In genomic region chr9:136545065-136545965, GRCh38 we compare ENCODE assay signal across 8 cellular contexts. TPM values are rescaled to one million over a fixed set of nuclear protein-coding genes. Genes with fewer than 3 reads are reported as not detected.
DNase-seq lines count a peak whose midpoint lies in the region; ATAC-seq and TF ChIP-seq lines count a peak whose summit lies in the region.

No MANE protein-coding gene starts in this region.

- H3K9ac ChIP-seq in duodenal mucosa (ENCODE audit: low read depth in 1 of 2, low read length in 2 of 2) = peak overlapping the region; percentile 66 to 79

- no peaks in the 10 kb centered on the region for H3K9me3 ChIP-seq in duodenal mucosa (ENCODE audit: control insufficient read depth in 1 of 2, low read length in 2 of 2)
- H3K9me3 ChIP-seq in naive thymus-derived CD4-positive, alpha-beta T cell (ENCODE audit: control insufficient read depth in 2 of 3, low read length in 3 of 3) = no peaks in the 10 kb centered on the region

- no peaks in the 10 kb centered on the region for H3K27me3 ChIP-seq in duodenal mucosa (ENCODE audit: control insufficient read depth in 1 of 2, insufficient read depth in 2 of 2, low read length in 2 of 2)
- H3K27me3 ChIP-seq in naive thymus-derived CD4-positive, alpha-beta T cell (ENCODE audit: control insufficient read depth in 2 of 2, insufficient read depth in 2 of 2, low read length in 2 of 2) = no peaks in the 10 kb centered on the region

- H3K4me1 ChIP-seq in duodenal mucosa (ENCODE audit: control insufficient read depth in 1 of 2, insufficient read depth in 2 of 2, low read length in 2 of 2) = peaks cover 44 to 63% of the 10 kb centered on the region in 2 donors
- peaks cover 24 to 33% of the 10 kb centered on the region in 2 donors for H3K4me1 ChIP-seq in naive thymus-derived CD4-positive, alpha-beta T cell (ENCODE audit: control insufficient read depth in 2 of 2, insufficient read depth in 2 of 2, low read length in 2 of 2)

- DNase-seq in NOMO-1 treated with DMSO at 0.1 percent for 48 hours (lab: John Stamatoyannopoulos, UW; ENCODE audit: unreplicated experiment) = peak; percentile 17
- no peak for DNase-seq in NOMO-1 treated with dmso at 0.1 percent for 144 hours (lab: John Stamatoyannopoulos, UW; ENCODE audit: unreplicated experiment)
- peak; percentile 91 for DNase-seq in activated CD4-positive, alpha-beta T cell treated with anti-CD3 and anti-CD28 coated beads, Interleukin-2, amount 10 ng/mL, durations not matched to agents 24 days and 14 days
- DNase-seq in naive thymus-derived CD4-positive, alpha-beta T cell = peak; percentile 25 to 79 (median 48)
- no peak for DNase-seq in type B pancreatic cell (ENCODE audit: extremely low spot score, unreplicated experiment)
- no peak for DNase-seq in NCI-H524 treated with DMSO at 0.1 percent for 48 hours (lab: John Stamatoyannopoulos, UW)

- ATAC-seq in HG03469 (IDR thresholded peaks at IDR 0.05; ENCODE audit: unreplicated experiment) = peak; percentile 22
- peak; percentile 9 for ATAC-seq in naive thymus-derived CD4-positive, alpha-beta T cell

- intact Hi-C loops in activated CD4-positive, alpha-beta T cell treated with anti-CD3 and anti-CD28 coated beads, Interleukin-2, amount 10 ng/mL, durations not matched to agents 24 days and 14 days (cut with micrococcal nuclease) = loop anchor here (5.0 to 10.0 kb wide), 2 partner anchors 89 to 133 kb away; partner anchors contain the start of genes ENTR1 and PMPCA
- intact Hi-C loops in naive thymus-derived CD4-positive, alpha-beta T cell (cut with micrococcal nuclease) = loop anchor here (1.0 to 10.0 kb wide), 9 partner anchors 12 to 677 kb away; partner anchors contain the start of genes DNLZ (in 2 of the 2), CAMSAP1 (in 1 of the 2), QSOX2 (in 1 of the 2) and RNF208 (in 1 of the 2)

- H3K36me3 Mint-ChIP-seq in activated CD4-positive, alpha-beta T cell treated with anti-CD3 and anti-CD28 coated beads, Interleukin-2, amount 10 ng/mL, durations not matched to agents 24 days and 14 days (ENCODE audit: low read depth) = peaks cover 26% of the 10 kb centered on the region
- peaks cover 0 to 5% (median 0%) of the 10 kb centered on the region in 5 donors for H3K36me3 Mint-ChIP-seq in naive thymus-derived CD4-positive, alpha-beta T cell
- H3K36me3 Mint-ChIP-seq in type B pancreatic cell = no peaks in the 10 kb centered on the region

- CTCF ChIA-PET in naive thymus-derived CD4-positive, alpha-beta T cell (lab: Charles Lee) = no interaction called here

- H3K9me3 Mint-ChIP-seq in activated CD4-positive, alpha-beta T cell treated with anti-CD3 and anti-CD28 coated beads, Interleukin-2, amount 10 ng/mL, durations not matched to agents 24 days and 14 days = no peaks in the 10 kb centered on the region
- H3K9me3 Mint-ChIP-seq in naive thymus-derived CD4-positive, alpha-beta T cell = no peaks in the 10 kb centered on the region
- no peaks in the 10 kb centered on the region for H3K9me3 Mint-ChIP-seq in type B pancreatic cell

- POLR2A ChIA-PET in naive thymus-derived CD4-positive, alpha-beta T cell (lab: Charles Lee) = interaction anchor here (0.9 to 1.4 kb wide), 4 partner anchors 8 to 183 kb away, joined by 3 to 5 read pairs (median 4); no protein-coding TSS in a partner anchor

- no peak for TF ChIP-seq CTCF in type B pancreatic cell (conservative IDR thresholded peaks at IDR 0.05)

- H3K27me3 Mint-ChIP-seq in activated CD4-positive, alpha-beta T cell treated with anti-CD3 and anti-CD28 coated beads, Interleukin-2, amount 10 ng/mL, durations not matched to agents 24 days and 14 days = no peaks in the 10 kb centered on the region
- no peaks in the 10 kb centered on the region for H3K27me3 Mint-ChIP-seq in naive thymus-derived CD4-positive, alpha-beta T cell
- H3K27me3 Mint-ChIP-seq in type B pancreatic cell = no peaks in the 10 kb centered on the region

- peaks cover 0 to 18% of the 10 kb centered on the region in 2 donors for H3K36me3 ChIP-seq in duodenal mucosa (ENCODE audit: control insufficient read depth in 1 of 2, insufficient read depth in 2 of 2, low read length in 2 of 2)
- peaks cover 0 to 20% (median 0%) of the 10 kb centered on the region in 3 experiments for H3K36me3 ChIP-seq in naive thymus-derived CD4-positive, alpha-beta T cell (ENCODE audit: control insufficient read depth in 2 of 3, insufficient read depth in 3 of 3, low read length in 3 of 3)

- H3K4me1 Mint-ChIP-seq in activated CD4-positive, alpha-beta T cell treated with anti-CD3 and anti-CD28 coated beads, Interleukin-2, amount 10 ng/mL, durations not matched to agents 24 days and 14 days = peaks cover 21% of the 10 kb centered on the region
- H3K4me1 Mint-ChIP-seq in naive thymus-derived CD4-positive, alpha-beta T cell = peaks cover 7 to 46% (median 35%) of the 10 kb centered on the region in 7 donors
- H3K4me1 Mint-ChIP-seq in type B pancreatic cell (ENCODE audit: unreplicated experiment) = no peaks in the 10 kb centered on the region

- H3K4me3 ChIP-seq in duodenal mucosa (ENCODE audit: low read depth in 1 of 2, low read length in 2 of 2) = peak overlapping the region; percentile 77 to 90
- H3K4me3 ChIP-seq in naive thymus-derived CD4-positive, alpha-beta T cell (ENCODE audit: low read length) = peak overlapping the region; percentile 81

- H3K27ac Mint-ChIP-seq in activated CD4-positive, alpha-beta T cell treated with anti-CD3 and anti-CD28 coated beads, Interleukin-2, amount 10 ng/mL, durations not matched to agents 24 days and 14 days = peak overlapping the region; percentile 87
- H3K27ac Mint-ChIP-seq in naive thymus-derived CD4-positive, alpha-beta T cell = peak overlapping the region in 8 of 9 donors; percentile 43 to 79 (median 76)
- H3K27ac Mint-ChIP-seq in type B pancreatic cell = no peak overlapping the region

- peak overlapping the region; percentile 73 for H3K27ac ChIP-seq in duodenal mucosa (ENCODE audit: low read depth, low read length)
- H3K27ac ChIP-seq in naive thymus-derived CD4-positive, alpha-beta T cell (ENCODE audit: low read depth, low read length) = peak overlapping the region; percentile 80

- H3K4me3 Mint-ChIP-seq in activated CD4-positive, alpha-beta T cell treated with anti-CD3 and anti-CD28 coated beads, Interleukin-2, amount 10 ng/mL, durations not matched to agents 24 days and 14 days = peak overlapping the region; percentile 95
- H3K4me3 Mint-ChIP-seq in naive thymus-derived CD4-positive, alpha-beta T cell = peak overlapping the region; percentile 78 to 95 (median 88)
- peak overlapping the region; percentile 86 for H3K4me3 Mint-ChIP-seq in type B pancreatic cell

RNA-seq across cellular contexts. Expression of gene NOTCH1, which starts 0.5 kb away (rescaled TPM):
- 108 and 113 TPM in 2 replicates for total RNA-seq in activated CD4-positive, alpha-beta T cell treated with anti-CD3 and anti-CD28 coated beads, Interleukin-2, amount 10 ng/mL, durations not matched to agents 24 days and 14 days
- total RNA-seq in naive thymus-derived CD4-positive, alpha-beta T cell = 10 to 100 TPM; 49.7 to 92.9 (median 58.0) TPM
- polyA plus RNA-seq in naive thymus-derived CD4-positive, alpha-beta T cell = 1 to 10 TPM; 1.9 to 7.1 TPM
- 36.5 and 53.1 TPM in 2 replicates for total RNA-seq in type B pancreatic cell (ENCODE audit: low replicate concordance)

Comparison
In these comparisons a context has a peak if more than half of its experiments do, and no peak if none do; other contexts are left out.
1. DNase-seq: peak in NOMO-1 treated with DMSO at 0.1 percent for 48 hours (single experiment), activated CD4-positive, alpha-beta T cell treated with anti-CD3 and anti-CD28 coated beads, Interleukin-2, amount 10 ng/mL, durations not matched to agents 24 days and 14 days (single experiment) and naive thymus-derived CD4-positive, alpha-beta T cell (9 of 9); none in NOMO-1 treated with dmso at 0.1 percent for 144 hours (single experiment), type B pancreatic cell (single experiment) and NCI-H524 treated with DMSO at 0.1 percent for 48 hours (single experiment).
2. Peak in every context shown above with its lines, with median percentiles within 50 percentile points of each other: H3K4me3 Mint-ChIP-seq.